26 cellular contexts compared by ENCODE assay signal in the genomic region with DNA sequence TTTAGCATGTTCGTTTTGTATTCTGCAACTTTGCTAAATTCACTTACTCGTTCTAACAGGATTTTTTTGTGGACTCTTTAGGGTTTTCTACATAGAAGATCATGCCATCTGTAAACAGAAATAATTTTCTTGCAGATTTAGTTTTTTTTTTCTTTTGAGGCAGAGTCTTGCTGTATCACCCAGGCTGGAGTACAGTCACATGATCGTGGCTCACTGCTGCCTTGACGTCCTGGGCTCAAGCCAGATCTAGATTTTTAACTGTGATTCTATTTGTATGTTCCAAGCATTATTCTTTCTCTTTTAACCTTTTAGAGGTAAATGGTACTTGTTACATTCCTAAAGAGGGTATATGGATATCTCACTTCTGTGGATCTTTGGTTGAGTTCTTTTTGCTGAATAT. TPM values are rescaled to one million over a fixed set of nuclear protein-coding genes. Genes with fewer than 3 reads are reported as not detected.
DNase-seq lines count a peak whose midpoint lies in the region; ATAC-seq and TF ChIP-seq lines count a peak whose summit lies in the region.
"Had no signal": no experiment of that assay in that cellular context is flagged by ENCODE, and none has a peak within 500 bp of the region (broad histone marks: within the 10 kb centered on the region; RNA-seq: fewer than 3 reads in every experiment).

No MANE protein-coding gene starts in this region.

- H3K4me3 ChIP-seq in cardiac fibroblast (replicated peaks in 1 of 2; ENCODE audit: low read depth in 2 of 2, low read length in 2 of 2) (no peak overlapping the region), fibroblast of villous mesenchyme (ENCODE audit: low read depth, low read length) (no peak overlapping the region)
- H3K4me3 ChIP-seq: ascending aorta; BLaER1 treated with 17β-estradiol and CSF1 and Interleukin-3, amounts not matched to agents 10 nM and 100 nM; esophagus muscularis mucosa; HAP-1; right lobe of liver; SJCRH30; stomach; tibial nerve had no signal

- TF ChIP-seq CTCF in cardiac fibroblast (IDR thresholded peaks at IDR 0.05; ENCODE audit: low read depth, low read length) = no peak
- TF ChIP-seq CTCF in fibroblast of villous mesenchyme (IDR thresholded peaks at IDR 0.05; ENCODE audit: insufficient read depth, low read depth, low read length) = no peak

- no peak for ATAC-seq in left lobe of liver
- ATAC-seq: left ventricle myocardium superior, right lobe of liver had no signal

- peak; percentile 48 for DNase-seq in OCI-M1 (lab: John Stamatoyannopoulos, UW)
- peak; percentile 25 to 27 for DNase-seq in cardiac fibroblast (ENCODE audit: low read depth in 2 of 2)
- DNase-seq in fibroblast of villous mesenchyme (ENCODE audit: low read depth) = peak; percentile 55
- peak; percentile 64 for DNase-seq in superior temporal gyrus (ENCODE audit: extremely low spot score)
- DNase-seq in stimulated activated naive CD4-positive, alpha-beta T cell treated with Interleukin-2 at 50 U/mL for 16 hours (lab: John Stamatoyannopoulos, UW) = no peak
- no peak for DNase-seq in NCI-H69 (lab: John Stamatoyannopoulos, UW)
- DNase-seq in left lobe of liver (ENCODE audit: low spot score) = no peak
- DNase-seq: activated B cell treated with CpG ODN at 0.5 μM for 24 hours; activated CD4-positive, alpha-beta T cell treated with anti-CD3 and anti-CD28 coated beads, Interleukin-2, amount 10 ng/mL, durations not matched to agents 7 days and 5 days; activated effector memory CD4-positive, alpha-beta T cell treated with Interleukin-2 at 50 U/mL for 16 hours; central memory CD4-positive, alpha-beta T cell; dermis blood vessel endothelial cell; left ventricle myocardium superior; naive B cell; NCI-H146; NCI-H774; right lobe of liver; SJCRH30; stomach had no signal

RNA-seq across cellular contexts. Expression of a gene that starts 18.6 kb away (rescaled TPM):
- total RNA-seq in fibroblast of villous mesenchyme = 54.8 and 89.9 TPM in 2 replicates
- 3.0 TPM for total RNA-seq in left lobe of liver
- total RNA-seq: activated CD4-positive, alpha-beta T cell treated with anti-CD3 and anti-CD28 coated beads, Interleukin-2, amount 10 ng/mL, durations not matched to agents 7 days and 5 days; activated CD8-positive, alpha-beta memory T cell treated with anti-CD3 and anti-CD28 coated beads for 36 hours; HT-29 had no signal

RNA-seq across cellular contexts. Expression of a gene that starts 57.4 kb away (rescaled TPM):
- total RNA-seq in fibroblast of villous mesenchyme (25.4 and 45.3 TPM in 2 replicates), left lobe of liver (5.2 TPM)

RNA-seq across cellular contexts. Expression of a gene that starts 57.7 kb away (rescaled TPM):
- total RNA-seq in fibroblast of villous mesenchyme = 85.7 and 114 TPM in 2 replicates
- total RNA-seq in left lobe of liver = 14.3 TPM

RNA-seq across cellular contexts. Expression of a gene that starts 58.7 kb away (rescaled TPM):
- 13.5 and 21.2 TPM in 2 replicates for total RNA-seq in fibroblast of villous mesenchyme
- total RNA-seq in left lobe of liver = 69.1 TPM

Comparison
In these comparisons a context has a peak if more than half of its experiments do, and no peak if none do; other contexts are left out.
1. DNase-seq: peak in OCI-M1 (single experiment), cardiac fibroblast (2 of 2), fibroblast of villous mesenchyme (single experiment) and superior temporal gyrus (single experiment); none in stimulated activated naive CD4-positive, alpha-beta T cell treated with Interleukin-2 at 50 U/mL for 16 hours (single experiment), NCI-H69 (single experiment) and left lobe of liver (single experiment).
2. RNA of a gene that starts 18.6 kb away (total RNA-seq): 54.8 to 89.9 TPM in fibroblast of villous mesenchyme; 3.0 TPM in left lobe of liver (single experiment); every median in the first group is over 10 times any median in the second.